22 cellular contexts compared by ENCODE assay signal in the genomic region with DNA sequence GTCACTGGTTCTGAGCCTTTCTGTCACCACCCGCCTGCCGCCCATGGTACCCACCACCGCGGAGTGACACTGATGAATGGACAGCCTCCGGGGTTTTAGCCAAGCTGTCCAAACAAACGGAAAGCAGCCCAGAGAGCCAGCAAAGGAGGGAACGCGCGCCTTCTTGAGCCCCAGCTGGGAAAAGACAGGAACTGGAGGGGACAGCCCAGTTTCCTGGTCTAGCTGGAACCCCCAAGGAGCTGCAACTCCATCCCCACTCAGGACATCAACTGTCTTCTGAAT. TPM values are rescaled to one million over a fixed set of nuclear protein-coding genes. Genes with fewer than 3 reads are reported as not detected.
"Had no signal": no experiment of that assay in that cellular context is flagged by ENCODE, and none has a peak within 500 bp of the region (broad histone marks: within the 10 kb centered on the region; RNA-seq: fewer than 3 reads in every experiment).

No MANE protein-coding gene starts in this region.

- H3K4me2 ChIP-seq: hepatocyte had no signal

- H3K4me3 ChIP-seq: esophagus squamous epithelium, hepatocyte, left ventricle myocardium inferior, stomach, testis, upper lobe of left lung had no signal

- H3K27ac Mint-ChIP-seq: activated B cell treated with CpG ODN at 0.5 μM for 24 hours; activated CD4-positive, alpha-beta T cell treated with anti-CD3 and anti-CD28 coated beads, Interleukin-2, amount 10 ng/mL, durations not matched to agents 7 days and 5 days; activated T-helper 17 cell treated with anti-CD3 and anti-CD28 coated beads, Interleukin-2, amount 50 U/mL, for 72 hours; naive thymus-derived CD8-positive, alpha-beta T cell had no signal

- H3K9me3 Mint-ChIP-seq: activated B cell treated with CpG ODN at 0.5 μM for 24 hours; activated CD4-positive, alpha-beta T cell treated with anti-CD3 and anti-CD28 coated beads, Interleukin-2, amount 10 ng/mL, durations not matched to agents 7 days and 5 days; activated T-helper 17 cell treated with anti-CD3 and anti-CD28 coated beads, Interleukin-2, amount 50 U/mL, for 72 hours; central memory CD8-positive, alpha-beta T cell; naive thymus-derived CD8-positive, alpha-beta T cell had no signal

- H3K9me3 ChIP-seq: esophagus squamous epithelium, left ventricle myocardium inferior, stomach, testis, upper lobe of left lung had no signal

- H3K27ac ChIP-seq: brain microvascular endothelial cell, esophagus squamous epithelium, hepatocyte, left ventricle myocardium inferior, stomach, testis, upper lobe of left lung had no signal

- H3K36me3 ChIP-seq: brain microvascular endothelial cell, esophagus squamous epithelium, left ventricle myocardium inferior, stomach, upper lobe of left lung had no signal

- H3K4me1 ChIP-seq: esophagus squamous epithelium, left ventricle myocardium inferior, testis, upper lobe of left lung had no signal

- H2AFZ ChIP-seq: hepatocyte had no signal

- DNase-seq: activated B cell treated with CpG ODN at 0.5 μM for 24 hours; activated CD4-positive, alpha-beta T cell treated with anti-CD3 and anti-CD28 coated beads, Interleukin-2, amount 10 ng/mL, durations not matched to agents 7 days and 5 days; activated CD8-positive, alpha-beta memory T cell treated with anti-CD3 and anti-CD28 coated beads for 24 hours; activated naive CD4-positive, alpha-beta T cell treated with Interleukin-2 at 50 U/mL for 16 hours; activated T-cell treated with anti-CD3 and anti-CD28 coated beads for 4 hours; anterior cingulate cortex; brain microvascular endothelial cell; cortex of kidney; effector CD4-positive, alpha-beta T cell; esophagus squamous epithelium; left ventricle myocardium inferior; mesenchymal stem cell; naive thymus-derived CD8-positive, alpha-beta T cell; retina; stimulated activated CD4-positive, alpha-beta T cell treated with anti-CD3 and anti-CD28 coated beads, Interleukin-12 subunit alpha, Interleukin-12 subunit beta, amount 100 ng/mL, for 4 hours; stimulated activated CD4-positive, alpha-beta T cell treated with anti-CD3 and anti-CD28 coated beads, Interleukin-2, amount 100 ng/mL, for 24 hours; stomach; testis; upper lobe of left lung had no signal

- H3K79me2 ChIP-seq: hepatocyte had no signal

- H3K27me3 ChIP-seq: hepatocyte, testis, upper lobe of left lung had no signal

- H3K4me1 Mint-ChIP-seq: activated B cell treated with CpG ODN at 0.5 μM for 24 hours; activated CD4-positive, alpha-beta T cell treated with anti-CD3 and anti-CD28 coated beads, Interleukin-2, amount 10 ng/mL, durations not matched to agents 7 days and 5 days; activated T-helper 17 cell treated with anti-CD3 and anti-CD28 coated beads, Interleukin-2, amount 50 U/mL, for 72 hours; central memory CD8-positive, alpha-beta T cell had no signal

- H3K4me3 Mint-ChIP-seq: activated B cell treated with CpG ODN at 0.5 μM for 24 hours; activated CD4-positive, alpha-beta T cell treated with anti-CD3 and anti-CD28 coated beads, Interleukin-2, amount 10 ng/mL, durations not matched to agents 7 days and 5 days; activated T-helper 17 cell treated with anti-CD3 and anti-CD28 coated beads, Interleukin-2, amount 50 U/mL, for 72 hours; central memory CD8-positive, alpha-beta T cell; naive thymus-derived CD8-positive, alpha-beta T cell had no signal

- ATAC-seq: activated T-helper 17 cell treated with anti-CD3 and anti-CD28 coated beads, Interleukin-2, amount 50 U/mL, for 72 hours; naive thymus-derived CD8-positive, alpha-beta T cell had no signal

RNA-seq across cellular contexts. Expression of gene SHISAL1, which starts 33.8 kb away (rescaled TPM):
- total RNA-seq: activated B cell treated with CpG ODN at 0.5 μM for 24 hours; activated CD4-positive, alpha-beta T cell treated with anti-CD3 and anti-CD28 coated beads, Interleukin-2, amount 10 ng/mL, durations not matched to agents 7 days and 5 days; activated T-helper 17 cell treated with anti-CD3 and anti-CD28 coated beads, Interleukin-2, amount 50 U/mL, for 72 hours; naive thymus-derived CD8-positive, alpha-beta T cell had no signal
- polyA plus RNA-seq: naive thymus-derived CD8-positive, alpha-beta T cell had no signal
